Comparison of ENCODE assay signal across 33 cellular contexts in genomic region chr7:19488056-19488455, GRCh38.
"Had no signal": no experiment of that assay in that cellular context is flagged by ENCODE, and none has a peak within 500 bp of the region (broad histone marks: within the 10 kb centered on the region; RNA-seq: fewer than 3 reads in every experiment).

No MANE protein-coding gene starts in this region.

- H3K9me3 ChIP-seq: adrenal gland, ascending aorta, breast epithelium, colonic mucosa, esophagus muscularis mucosa, gastrocnemius medialis had no signal

- DNase-seq: activated CD4-positive, alpha-beta memory T cell treated with anti-CD3 and anti-CD28 coated beads for 36 hours; activated CD4-positive, alpha-beta T cell treated with anti-CD3 and anti-CD28 coated beads for 36 hours; activated CD4-positive, alpha-beta T cell treated with anti-CD3 and anti-CD28 coated beads, Interleukin-2, amount 10 ng/mL, durations not matched to agents 24 days and 14 days; activated CD4-positive, CD25-positive, alpha-beta regulatory T cell; activated CD4-positive, CD25-positive, alpha-beta regulatory T cell treated with anti-CD3 and anti-CD28 coated beads, Interleukin-2, amount 50 U/mL, for 72 hours; activated CD8-positive, alpha-beta memory T cell treated with anti-CD3 and anti-CD28 coated beads, Interleukin-2, amount 10 ng/mL, durations not matched to agents 7 days and 5 days; activated CD8-positive, alpha-beta memory T cell treated with anti-CD3 and anti-CD28 coated beads, Interleukin-2, amount 50 U/mL, for 4 hours; activated CD8-positive, alpha-beta T cell treated with anti-CD3 and anti-CD28 coated beads, Interleukin-2, amount 10 ng/mL, durations not matched to agents 7 days and 5 days; activated effector memory CD4-positive, alpha-beta T cell treated with anti-CD3 and anti-CD28 coated beads, Interleukin-2, amount 50 U/mL, for 16 hours; activated naive CD4-positive, alpha-beta T cell treated with anti-CD3 and anti-CD28 coated beads for 36 hours; activated naive CD8-positive, alpha-beta T cell treated with anti-CD3 and anti-CD28 coated beads for 36 hours; activated naive CD8-positive, alpha-beta T cell treated with anti-CD3 and anti-CD28 coated beads, Interleukin-2, amount 50 U/mL, for 24 hours; activated T-cell treated with anti-CD3 and anti-CD28 coated beads, Interleukin-2, amount 50 U/mL, for 1 hour; activated T-cell treated with anti-CD3 and anti-CD28 coated beads, Interleukin-2, amount 50 U/mL, for 48 hours; adrenal gland; amygdala; caudate nucleus; colonic mucosa; effector memory CD4-positive, alpha-beta T cell; erythroblast; foreskin keratinocyte; gastrocnemius medialis; glutamatergic neuron; T-helper 2 cell had no signal

- H3K4me1 Mint-ChIP-seq: activated CD4-positive, alpha-beta T cell treated with anti-CD3 and anti-CD28 coated beads for 36 hours; activated CD4-positive, alpha-beta T cell treated with anti-CD3 and anti-CD28 coated beads, Interleukin-2, amount 10 ng/mL, durations not matched to agents 24 days and 14 days; activated CD8-positive, alpha-beta memory T cell treated with anti-CD3 and anti-CD28 coated beads, Interleukin-2, amount 10 ng/mL, durations not matched to agents 7 days and 5 days; activated naive CD4-positive, alpha-beta T cell treated with anti-CD3 and anti-CD28 coated beads, Interleukin-2, amount 50 U/mL, for 24 hours; activated naive CD8-positive, alpha-beta T cell treated with anti-CD3 and anti-CD28 coated beads for 36 hours; activated naive CD8-positive, alpha-beta T cell treated with anti-CD3 and anti-CD28 coated beads, Interleukin-2, amount 50 U/mL, for 24 hours; brain had no signal

- H3K36me3 ChIP-seq: adrenal gland, ascending aorta, breast epithelium, colonic mucosa, esophagus muscularis mucosa, gastrocnemius medialis had no signal

- ATAC-seq: activated CD4-positive, alpha-beta T cell treated with anti-CD3 and anti-CD28 coated beads for 36 hours; activated CD8-positive, alpha-beta memory T cell treated with anti-CD3 and anti-CD28 coated beads, Interleukin-2, amount 10 ng/mL, durations not matched to agents 7 days and 5 days; activated CD8-positive, alpha-beta T cell treated with anti-CD3 and anti-CD28 coated beads, Interleukin-2, amount 10 ng/mL, durations not matched to agents 7 days and 5 days; activated naive CD8-positive, alpha-beta T cell treated with anti-CD3 and anti-CD28 coated beads, Interleukin-2, amount 50 U/mL, for 24 hours; foreskin keratinocyte; gastrocnemius medialis had no signal

- H3K9me3 Mint-ChIP-seq: activated CD4-positive, alpha-beta memory T cell treated with anti-CD3 and anti-CD28 coated beads for 36 hours; activated naive CD4-positive, alpha-beta T cell treated with anti-CD3 and anti-CD28 coated beads for 36 hours; activated naive CD8-positive, alpha-beta T cell treated with anti-CD3 and anti-CD28 coated beads, Interleukin-2, amount 50 U/mL, for 24 hours; activated T-helper 1 cell treated with anti-CD3 and anti-CD28 coated beads, Interleukin-12 subunit alpha, Interleukin-12 subunit beta, Interleukin-2, Interleukin-4 antibody, amounts not matched to agents 30 ng/mL and 10 ng/mL and 1 ng/mL, durations not matched to agents 14 hours and 24 hours and 36 hours; dendritic cell treated with granulocyte-macrophage colony-stimulating factor and Interleukin-4, amounts not matched to agents 40 ng/mL and 50 ng/mL, for 4 days had no signal

- H3K4me3 ChIP-seq: adrenal gland, ascending aorta, breast epithelium, colonic mucosa, dorsolateral prefrontal cortex, esophagus muscularis mucosa, gastrocnemius medialis had no signal

- H3K27ac Mint-ChIP-seq: activated CD4-positive, alpha-beta memory T cell treated with anti-CD3 and anti-CD28 coated beads for 36 hours; activated CD4-positive, alpha-beta T cell treated with anti-CD3 and anti-CD28 coated beads for 36 hours; activated CD4-positive, alpha-beta T cell treated with anti-CD3 and anti-CD28 coated beads, Interleukin-2, amount 10 ng/mL, durations not matched to agents 24 days and 14 days; activated CD8-positive, alpha-beta memory T cell treated with anti-CD3 and anti-CD28 coated beads, Interleukin-2, amount 10 ng/mL, durations not matched to agents 7 days and 5 days; activated CD8-positive, alpha-beta T cell treated with anti-CD3 and anti-CD28 coated beads, Interleukin-2, amount 10 ng/mL, durations not matched to agents 7 days and 5 days; activated naive CD4-positive, alpha-beta T cell treated with anti-CD3 and anti-CD28 coated beads for 36 hours; activated naive CD4-positive, alpha-beta T cell treated with anti-CD3 and anti-CD28 coated beads, Interleukin-2, amount 50 U/mL, for 24 hours; activated naive CD8-positive, alpha-beta T cell treated with anti-CD3 and anti-CD28 coated beads for 36 hours; activated naive CD8-positive, alpha-beta T cell treated with anti-CD3 and anti-CD28 coated beads, Interleukin-2, amount 50 U/mL, for 24 hours; activated T-helper 1 cell treated with anti-CD3 and anti-CD28 coated beads, Interleukin-12 subunit alpha, Interleukin-12 subunit beta, Interleukin-2, Interleukin-4 antibody, amounts not matched to agents 30 ng/mL and 10 ng/mL and 1 ng/mL, durations not matched to agents 14 hours and 24 hours and 36 hours; activated T-helper 2 cell treated with anti-CD3 and anti-CD28 coated beads, Interferon-gamma antibody, Interleukin-2, Interleukin-4, amounts not matched to agents 10 μg/mL and 5 μg/mL and 100 μg/mL, durations not matched to agents 14 hours and 24 hours and 36 hours; brain; dendritic cell treated with granulocyte-macrophage colony-stimulating factor and Interleukin-4, amounts not matched to agents 40 ng/mL and 50 ng/mL, for 4 days had no signal

- H3K27ac ChIP-seq: adrenal gland, ascending aorta, breast epithelium, colonic mucosa, dorsolateral prefrontal cortex, esophagus muscularis mucosa, foreskin keratinocyte, gastrocnemius medialis had no signal

- H3K4me3 Mint-ChIP-seq: activated CD4-positive, alpha-beta memory T cell treated with anti-CD3 and anti-CD28 coated beads for 36 hours; activated CD4-positive, alpha-beta T cell treated with anti-CD3 and anti-CD28 coated beads for 36 hours; activated CD4-positive, alpha-beta T cell treated with anti-CD3 and anti-CD28 coated beads, Interleukin-2, amount 10 ng/mL, durations not matched to agents 24 days and 14 days; activated CD8-positive, alpha-beta memory T cell treated with anti-CD3 and anti-CD28 coated beads, Interleukin-2, amount 10 ng/mL, durations not matched to agents 7 days and 5 days; activated CD8-positive, alpha-beta T cell treated with anti-CD3 and anti-CD28 coated beads, Interleukin-2, amount 10 ng/mL, durations not matched to agents 7 days and 5 days; activated naive CD4-positive, alpha-beta T cell treated with anti-CD3 and anti-CD28 coated beads for 36 hours; activated naive CD4-positive, alpha-beta T cell treated with anti-CD3 and anti-CD28 coated beads, Interleukin-2, amount 50 U/mL, for 24 hours; activated naive CD8-positive, alpha-beta T cell treated with anti-CD3 and anti-CD28 coated beads for 36 hours; activated naive CD8-positive, alpha-beta T cell treated with anti-CD3 and anti-CD28 coated beads, Interleukin-2, amount 50 U/mL, for 24 hours; activated T-helper 1 cell treated with anti-CD3 and anti-CD28 coated beads, Interleukin-12 subunit alpha, Interleukin-12 subunit beta, Interleukin-2, Interleukin-4 antibody, amounts not matched to agents 30 ng/mL and 10 ng/mL and 1 ng/mL, durations not matched to agents 14 hours and 24 hours and 36 hours; brain; dendritic cell treated with granulocyte-macrophage colony-stimulating factor and Interleukin-4, amounts not matched to agents 40 ng/mL and 50 ng/mL, for 4 days had no signal

- H3K36me3 Mint-ChIP-seq: activated CD4-positive, alpha-beta memory T cell treated with anti-CD3 and anti-CD28 coated beads for 36 hours; activated CD8-positive, alpha-beta memory T cell treated with anti-CD3 and anti-CD28 coated beads, Interleukin-2, amount 10 ng/mL, durations not matched to agents 7 days and 5 days; activated naive CD4-positive, alpha-beta T cell treated with anti-CD3 and anti-CD28 coated beads, Interleukin-2, amount 50 U/mL, for 24 hours; activated naive CD8-positive, alpha-beta T cell treated with anti-CD3 and anti-CD28 coated beads for 36 hours; brain had no signal

- H3K4me1 ChIP-seq: adrenal gland, ascending aorta, breast epithelium, colonic mucosa, foreskin keratinocyte, gastrocnemius medialis had no signal

- H3K27me3 Mint-ChIP-seq: activated CD4-positive, alpha-beta memory T cell treated with anti-CD3 and anti-CD28 coated beads for 36 hours; activated CD4-positive, alpha-beta T cell treated with anti-CD3 and anti-CD28 coated beads for 36 hours; activated CD4-positive, alpha-beta T cell treated with anti-CD3 and anti-CD28 coated beads, Interleukin-2, amount 10 ng/mL, durations not matched to agents 24 days and 14 days; activated CD8-positive, alpha-beta memory T cell treated with anti-CD3 and anti-CD28 coated beads, Interleukin-2, amount 10 ng/mL, durations not matched to agents 7 days and 5 days; activated naive CD4-positive, alpha-beta T cell treated with anti-CD3 and anti-CD28 coated beads, Interleukin-2, amount 50 U/mL, for 24 hours; activated naive CD8-positive, alpha-beta T cell treated with anti-CD3 and anti-CD28 coated beads for 36 hours; activated naive CD8-positive, alpha-beta T cell treated with anti-CD3 and anti-CD28 coated beads, Interleukin-2, amount 50 U/mL, for 24 hours; brain; dendritic cell treated with granulocyte-macrophage colony-stimulating factor and Interleukin-4, amounts not matched to agents 40 ng/mL and 50 ng/mL, for 4 days had no signal

- H3K27me3 ChIP-seq: adrenal gland, ascending aorta, breast epithelium, colonic mucosa, esophagus muscularis mucosa, gastrocnemius medialis had no signal
